Comparison of ENCODE assay signal across 7 cellular contexts in genomic region chr1:33327587-33328325, GRCh38. TPM values are rescaled to one million over a fixed set of nuclear protein-coding genes. Genes with fewer than 3 reads are reported as not detected.
DNase-seq lines count a peak whose midpoint lies in the region; ATAC-seq and TF ChIP-seq lines count a peak whose summit lies in the region.

No MANE protein-coding gene starts in this region.

- no peaks in the 10 kb centered on the region for H3K27me3 Mint-ChIP-seq in activated T-helper 2 cell treated with anti-CD3 and anti-CD28 coated beads, Interferon-gamma antibody, Interleukin-2, Interleukin-4, amounts not matched to agents 10 μg/mL and 5 μg/mL and 100 μg/mL, durations not matched to agents 14 hours and 24 hours and 36 hours (ENCODE audit: low read depth)

- TF ChIP-seq CTCF in HFF-Myc (IDR thresholded peaks at IDR 0.05; ENCODE audit: low read depth, low read length, missing control alignments) (no peak), RWPE2 (IDR thresholded peaks at IDR 0.05; ENCODE audit: poor library complexity, severe bottlenecking) (peak; percentile 6), spleen (IDR thresholded peaks at IDR 0.05 in 8 of 11, conservative IDR thresholded peaks at IDR 0.05 in 3 of 11) (peak in 1 of 11 experiments; percentile 13)

- intact Hi-C loops in spleen (cut with DNase I; ENCODE audit: low total_unique reads): no loop called here
- intact Hi-C loops in activated T-helper 2 cell treated with anti-CD3 and anti-CD28 coated beads, Interferon-gamma antibody, Interleukin-2, Interleukin-4, amounts not matched to agents 10 μg/mL and 5 μg/mL and 100 μg/mL, durations not matched to agents 14 hours and 24 hours and 36 hours (cut with micrococcal nuclease): no loop called here

- WGBS in spleen, 5 donors: 61 to 75% (median 64%) methylated on average over 9 of the region's 9 CpGs

- DNase-seq in HFF-Myc (ENCODE audit: extremely low read depth, low read depth) (peak; percentile 82), RWPE2 (ENCODE audit: low spot score) (no peak), glomerular visceral epithelial cell (ENCODE audit: extremely low spot score) (peak; percentile 95), spleen (peak; percentile 79), NCI-H510A (lab: John Stamatoyannopoulos, UW) (no peak)
- DNase-seq in activated T-helper 2 cell treated with anti-CD3 and anti-CD28 coated beads, Interferon-gamma antibody, Interleukin-2, Interleukin-4, amounts not matched to agents 10 μg/mL and 5 μg/mL and 100 μg/mL, durations not matched to agents 14 hours and 24 hours and 36 hours (ENCODE audit: low spot score): no peak

- H3K27ac ChIP-seq in RWPE2 (ENCODE audit: poor library complexity, severe bottlenecking) (peak overlapping the region; percentile 57), spleen (peak overlapping the region in 7 of 8 donors; percentile 70 to 99 (median 85))

- H3K27ac Mint-ChIP-seq in activated T-helper 2 cell treated with anti-CD3 and anti-CD28 coated beads, Interferon-gamma antibody, Interleukin-2, Interleukin-4, amounts not matched to agents 10 μg/mL and 5 μg/mL and 100 μg/mL, durations not matched to agents 14 hours and 24 hours and 36 hours: no peak overlapping the region

- H3K9me3 ChIP-seq in RWPE2 (ENCODE audit: severe bottlenecking): no peaks in the 10 kb centered on the region
- H3K9me3 ChIP-seq in spleen: no peaks in the 10 kb centered on the region

- no peaks in the 10 kb centered on the region for H3K9me3 Mint-ChIP-seq in activated T-helper 2 cell treated with anti-CD3 and anti-CD28 coated beads, Interferon-gamma antibody, Interleukin-2, Interleukin-4, amounts not matched to agents 10 μg/mL and 5 μg/mL and 100 μg/mL, durations not matched to agents 14 hours and 24 hours and 36 hours

- H3K4me3 Mint-ChIP-seq in activated T-helper 2 cell treated with anti-CD3 and anti-CD28 coated beads, Interferon-gamma antibody, Interleukin-2, Interleukin-4, amounts not matched to agents 10 μg/mL and 5 μg/mL and 100 μg/mL, durations not matched to agents 14 hours and 24 hours and 36 hours (ENCODE audit: low read depth): no peak overlapping the region

- ATAC-seq in RWPE2 (ENCODE audit: low read depth) (peak; percentile 82), GM21381 (IDR thresholded peaks at IDR 0.05; ENCODE audit: unreplicated experiment) (no peak)

- TF ChIP-seq POLR2A in spleen (IDR thresholded peaks at IDR 0.05): no peak

- H3K4me3 ChIP-seq in HFF-Myc (replicated peaks; ENCODE audit: low read depth, low read length) (no peak overlapping the region), RWPE2 (ENCODE audit: severe bottlenecking) (no peak overlapping the region), spleen (peak overlapping the region in 1 of 8 donors; percentile 11)

- H3K27me3 ChIP-seq in RWPE2 (ENCODE audit: insufficient read depth, poor library complexity, severe bottlenecking) (no peaks in the 10 kb centered on the region), spleen (replicated peaks in 1 of 7) (no peaks in the 10 kb centered on the region)

- H3K36me3 Mint-ChIP-seq in activated T-helper 2 cell treated with anti-CD3 and anti-CD28 coated beads, Interferon-gamma antibody, Interleukin-2, Interleukin-4, amounts not matched to agents 10 μg/mL and 5 μg/mL and 100 μg/mL, durations not matched to agents 14 hours and 24 hours and 36 hours (ENCODE audit: low read depth): peaks cover 67% of the 10 kb centered on the region

- H3K36me3 ChIP-seq in RWPE2 (ENCODE audit: low read depth) (peaks cover 100% of the 10 kb centered on the region), spleen (peaks cover 18 to 100% (median 98%) of the 10 kb centered on the region in 6 donors)

- H3K4me1 ChIP-seq in RWPE2 (ENCODE audit: insufficient read depth, poor library complexity, severe bottlenecking) (peaks cover 8% of the 10 kb centered on the region), spleen (peaks cover 0 to 87% (median 50%) of the 10 kb centered on the region in 6 donors)

- no peaks in the 10 kb centered on the region for H3K4me1 Mint-ChIP-seq in activated T-helper 2 cell treated with anti-CD3 and anti-CD28 coated beads, Interferon-gamma antibody, Interleukin-2, Interleukin-4, amounts not matched to agents 10 μg/mL and 5 μg/mL and 100 μg/mL, durations not matched to agents 14 hours and 24 hours and 36 hours (ENCODE audit: low read depth)

RNA-seq across cellular contexts. Expression of gene A3GALT2, which starts 6.9 kb away (rescaled TPM):
- 1 to 10 TPM in 1 of 7 donors, under 1 TPM in 1, not detected in 5; 0.47 to 1.6 TPM for total RNA-seq in spleen
- under 1 TPM in 1 of 3 donors, not detected in 2; 0.10 TPM for polyA plus RNA-seq in spleen
- total RNA-seq in activated T-helper 2 cell treated with anti-CD3 and anti-CD28 coated beads, Interferon-gamma antibody, Interleukin-2, Interleukin-4, amounts not matched to agents 10 μg/mL and 5 μg/mL and 100 μg/mL, durations not matched to agents 14 hours and 24 hours and 36 hours: not detected in 2 replicates

Comparison
In these comparisons a context has a peak if more than half of its experiments do, and no peak if none do; other contexts are left out.
1. DNase-seq: peak in HFF-Myc (single experiment), glomerular visceral epithelial cell (single experiment) and spleen (single experiment); none in RWPE2 (single experiment), NCI-H510A (single experiment) and activated T-helper 2 cell treated with anti-CD3 and anti-CD28 coated beads, Interferon-gamma antibody, Interleukin-2, Interleukin-4, amounts not matched to agents 10 μg/mL and 5 μg/mL and 100 μg/mL, durations not matched to agents 14 hours and 24 hours and 36 hours (single experiment).